Comparison of ENCODE assay signal across 9 cellular contexts in genomic region chr17:39738568-39738901, GRCh38. TPM values are rescaled to one million over a fixed set of nuclear protein-coding genes. Genes with fewer than 3 reads are reported as not detected.
A peak's percentile ranks its signal among the peaks of the same experiment; 100 is the strongest.
DNase-seq lines count a peak whose midpoint lies in the region; ATAC-seq and TF ChIP-seq lines count a peak whose summit lies in the region.
"Had no signal": no experiment of that assay in that cellular context is flagged by ENCODE, and none has a peak within 500 bp of the region (broad histone marks: within the 10 kb centered on the region; RNA-seq: fewer than 3 reads in every experiment).

No MANE protein-coding gene starts in this region.

- no peak overlapping the region for H3K27ac ChIP-seq in testis
- H3K27ac ChIP-seq: SJSA1 had no signal

- H3K9me3 ChIP-seq in testis, result no peaks in the 10 kb centered on the region
- H3K9me3 ChIP-seq: SJSA1 had no signal

- H3K4me1 Mint-ChIP-seq in natural killer cell, result peaks cover 6 to 20% of the 10 kb centered on the region in 2 donors

- WGBS in testis, 2 donors, result 0 to 2% methylated on average over 13 of the region's 13 CpGs

- peak overlapping the region in 1 of 2 donors; percentile 34 for H3K4me3 ChIP-seq in testis
- H3K4me3 ChIP-seq: SJSA1 had no signal

- peaks cover 24% of the 10 kb centered on the region for H3K4me1 ChIP-seq in testis

- peak overlapping the region; percentile 78 for H3K4me3 Mint-ChIP-seq in natural killer cell

- no peaks in the 10 kb centered on the region for H3K36me3 ChIP-seq in testis (ENCODE audit: low read depth, missing control alignments)
- H3K36me3 ChIP-seq: SJSA1 had no signal

- TF ChIP-seq CTCF in natural killer cell (IDR thresholded peaks at IDR 0.05) (no peak), testis (IDR thresholded peaks at IDR 0.05) (no peak)

- H3K9me3 Mint-ChIP-seq in natural killer cell, result no peaks in the 10 kb centered on the region

- H3K27ac Mint-ChIP-seq in natural killer cell, result peak overlapping the region; percentile 51 to 91

- H3K27me3 Mint-ChIP-seq in natural killer cell (ENCODE audit: low read depth in 2 of 2), result peaks cover 18 to 27% of the 10 kb centered on the region in 2 donors

- H3K36me3 Mint-ChIP-seq in natural killer cell, result no peaks in the 10 kb centered on the region

- ATAC-seq in natural killer cell, result peak; percentile 91 to 100 (median 100)

- peak; percentile 31 for DNase-seq in NCI-H1436 (lab: John Stamatoyannopoulos, UW)
- no peak for DNase-seq in NCI-H1436 treated with DMSO at 0.1 percent for 48 hours (lab: John Stamatoyannopoulos, UW)
- peak; percentile 28 to 47 for DNase-seq in activated CD4-positive, alpha-beta T cell treated with anti-CD3 and anti-CD28 coated beads for 24 hours (ENCODE audit: low read depth in 2 of 2)
- DNase-seq in effector CD4-positive, alpha-beta T cell, result peak; percentile 43
- peak; percentile 63 for DNase-seq in natural killer cell
- no peak for DNase-seq in testis
- no peak for DNase-seq in COLO829 (ENCODE audit: low spot score)
- DNase-seq in OCI-M2 (lab: John Stamatoyannopoulos, UW; ENCODE audit: unreplicated experiment), result no peak

- TF ChIP-seq POLR2A in testis (IDR thresholded peaks at IDR 0.05), result no peak

- intact Hi-C loops in natural killer cell (cut with micrococcal nuclease), result loop anchor here (10.0 kb wide), 1 partner anchor 64 kb away; no protein-coding TSS in a partner anchor
- intact Hi-C loops in testis (cut with DNase I; ENCODE audit: low total_unique reads), result no loop called here

- H3K27me3 ChIP-seq in testis, result no peaks in the 10 kb centered on the region
- H3K27me3 ChIP-seq: SJSA1 had no signal

RNA-seq across cellular contexts. Expression of gene GRB7, which starts 0.8 kb away (rescaled TPM):
- total RNA-seq in natural killer cell (under 1 TPM in 1 of 3 donors, not detected in 2; 0.27 TPM), testis (1 to 10 TPM; 2.1 to 2.9 TPM)
- 3.7 TPM for polyA plus RNA-seq in testis (ENCODE audit: insufficient read depth, low read depth, low replicate concordance)
- total RNA-seq: SJSA1 had no signal

RNA-seq across cellular contexts. Expression of gene MIEN1, which starts 8.2 kb away (rescaled TPM):
- 10 to 100 TPM; 48.8 to 55.2 (median 51.6) TPM for total RNA-seq in natural killer cell
- 10 to 100 TPM; 47.9 to 53.1 TPM for total RNA-seq in testis
- 89.1 TPM for polyA plus RNA-seq in testis (ENCODE audit: insufficient read depth, low read depth, low replicate concordance)

RNA-seq across cellular contexts. Expression of gene ERBB2, which starts 38.7 kb away (rescaled TPM):
- total RNA-seq in natural killer cell, result 100 to 1,000 TPM in 1 of 3 donors, 10 to 100 TPM in 2; 77.6 to 115 (median 82.1) TPM
- total RNA-seq in testis, result 10 to 100 TPM; 32.1 to 40.0 TPM
- polyA plus RNA-seq in testis (ENCODE audit: insufficient read depth, low read depth, low replicate concordance), result 32.1 TPM

RNA-seq across cellular contexts. Expression of gene PGAP3, which starts 50.7 kb away (rescaled TPM):
- 10 to 100 TPM; 45.8 to 57.8 (median 52.4) TPM for total RNA-seq in natural killer cell
- total RNA-seq in testis, result 10 to 100 TPM; 28.6 to 37.4 TPM
- 21.1 TPM for polyA plus RNA-seq in testis (ENCODE audit: insufficient read depth, low read depth, low replicate concordance)

Comparison
In these comparisons a context has a peak if more than half of its experiments do, and no peak if none do; other contexts are left out.
1. DNase-seq: peak in NCI-H1436 (single experiment), activated CD4-positive, alpha-beta T cell treated with anti-CD3 and anti-CD28 coated beads for 24 hours (2 of 2), effector CD4-positive, alpha-beta T cell (single experiment) and natural killer cell (single experiment); none in NCI-H1436 treated with DMSO at 0.1 percent for 48 hours (single experiment), testis (single experiment), COLO829 (single experiment) and OCI-M2 (single experiment).